Comparison of ENCODE assay signal across 18 cellular contexts in the genomic region with DNA sequence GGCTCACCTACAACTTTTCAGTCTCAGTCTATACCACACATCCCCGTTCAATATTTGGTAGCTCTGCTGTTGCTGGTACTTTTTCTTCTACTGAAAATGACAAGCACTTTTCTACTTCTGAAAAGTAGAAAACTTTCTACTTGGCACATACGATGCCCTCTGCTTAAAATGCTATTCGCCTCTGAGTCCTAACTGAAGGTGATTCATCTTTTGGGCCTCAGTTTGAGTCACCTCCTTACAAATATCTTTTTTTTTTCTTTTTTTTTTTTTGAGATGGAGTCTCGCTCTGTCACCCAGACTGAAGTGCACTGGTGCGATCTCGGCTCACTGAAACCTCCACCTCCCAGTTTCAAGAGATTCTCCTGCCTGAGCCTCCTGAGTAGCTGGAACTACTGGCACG.
A peak's percentile ranks its signal among the peaks of the same experiment; 100 is the strongest.
DNase-seq lines count a peak whose midpoint lies in the region; ATAC-seq and TF ChIP-seq lines count a peak whose summit lies in the region.
"Had no signal": no experiment of that assay in that cellular context is flagged by ENCODE, and none has a peak within 500 bp of the region (broad histone marks: within the 10 kb centered on the region; RNA-seq: fewer than 3 reads in every experiment).

No MANE protein-coding gene starts in this region.

- TF ChIP-seq CTCF in adrenal gland (IDR thresholded peaks at IDR 0.05) (no peak), foreskin fibroblast (IDR thresholded peaks at IDR 0.05; ENCODE audit: low read depth, low read length) (no peak), right atrium auricular region (IDR thresholded peaks at IDR 0.05) (no peak), smooth muscle cell (IDR thresholded peaks at IDR 0.05; ENCODE audit: borderline replicate concordance, insufficient read depth, poor library complexity, severe bottlenecking) (no peak)

- H3K4me1 ChIP-seq in adrenal gland (replicated peaks in 1 of 2) (peaks cover 0 to 5% of the 10 kb centered on the region in 2 donors), right atrium auricular region (no peaks in the 10 kb centered on the region), smooth muscle cell (ENCODE audit: low read depth) (no peaks in the 10 kb centered on the region)
- H3K4me1 ChIP-seq: A549 had no signal

- no peak overlapping the region for H3K4me2 ChIP-seq in smooth muscle cell
- H3K4me2 ChIP-seq: A549 had no signal

- intact Hi-C loops in adrenal gland (cut with DNase I), result no loop called here

- H2AFZ ChIP-seq in smooth muscle cell (ENCODE audit: low read depth), result no peak overlapping the region

- H3K9me3 ChIP-seq in adrenal gland (replicated peaks in 1 of 3) (no peaks in the 10 kb centered on the region), right atrium auricular region (no peaks in the 10 kb centered on the region), smooth muscle cell (replicated peaks; ENCODE audit: low read depth) (no peaks in the 10 kb centered on the region)
- H3K9me3 ChIP-seq: A549 had no signal

- no peak for ATAC-seq in HG02938 (IDR thresholded peaks at IDR 0.05; ENCODE audit: unreplicated experiment)
- no peak for ATAC-seq in HG03159 (IDR thresholded peaks at IDR 0.05; ENCODE audit: unreplicated experiment)
- ATAC-seq: A549 had no signal

- no peaks in the 10 kb centered on the region for H3K79me2 ChIP-seq in smooth muscle cell (ENCODE audit: low read depth)

- no peaks in the 10 kb centered on the region for H3F3A ChIP-seq in smooth muscle cell (ENCODE audit: low read depth)

- DNase-seq in Daoy (ENCODE audit: low read depth) (peak; percentile 13), HT1080 (ENCODE audit: low read depth) (peak; percentile 33), adrenal gland (peak in 2 of 7 donors; percentile 21 to 23), foreskin fibroblast (peak; percentile 4 to 52), right atrium auricular region (ENCODE audit: low spot score) (no peak), smooth muscle cell (lab: John Stamatoyannopoulos, UW; ENCODE audit: unreplicated experiment) (no peak)
- DNase-seq: DMS53; GDM1; GOT3; NCI-H146; NCI-H2107; NCI-H345; NCI-H526 treated with DMSO at 0.1 percent for 48 hours; NK-92 treated with Interleukin-12 subunit alpha and Interleukin-12 subunit beta, amount 100 ng/mL, for 24 hours; OCI-M1 had no signal

- H3K27me3 ChIP-seq in adrenal gland (no peaks in the 10 kb centered on the region), right atrium auricular region (no peaks in the 10 kb centered on the region), smooth muscle cell (ENCODE audit: low read depth) (no peaks in the 10 kb centered on the region)

- H3K27ac ChIP-seq in adrenal gland (peak overlapping the region in 3 of 5 donors; percentile 18 to 31 (median 23)), right atrium auricular region (no peak overlapping the region), smooth muscle cell (ENCODE audit: low read depth) (no peak overlapping the region)
- H3K27ac ChIP-seq: A549 had no signal

- no peak overlapping the region for H3K9ac ChIP-seq in smooth muscle cell (ENCODE audit: low read depth)

- WGBS in adrenal gland, 4 donors, result 57 to 84% (median 65%) methylated on average over 7 of the region's 7 CpGs
- 80% methylated on average over 7 of the region's 7 CpGs for WGBS in smooth muscle cell (ENCODE audit: low lambda C conversion rate)

- H4K20me1 ChIP-seq in smooth muscle cell (ENCODE audit: low read depth), result no peaks in the 10 kb centered on the region

- no peaks in the 10 kb centered on the region for H3K36me3 ChIP-seq in adrenal gland (replicated peaks in 1 of 2)
- H3K36me3 ChIP-seq in right atrium auricular region, result no peaks in the 10 kb centered on the region
- no peaks in the 10 kb centered on the region for H3K36me3 ChIP-seq in smooth muscle cell (ENCODE audit: low read depth)

- peak in 1 of 2 donors; percentile 20 for TF ChIP-seq POLR2A in adrenal gland (IDR thresholded peaks at IDR 0.05)

- H3K4me3 ChIP-seq in adrenal gland (no peak overlapping the region), foreskin fibroblast (ENCODE audit: low read depth in 1 of 2, low read length in 2 of 2) (no peak overlapping the region), right atrium auricular region (no peak overlapping the region), smooth muscle cell (no peak overlapping the region)
- H3K4me3 ChIP-seq: A549 had no signal

Comparison
In these comparisons a context has a peak if more than half of its experiments do, and no peak if none do; other contexts are left out.
1. DNase-seq: peak in Daoy (single experiment), HT1080 (single experiment) and foreskin fibroblast (2 of 2); none in right atrium auricular region (single experiment) and smooth muscle cell (single experiment).
2. H3K27ac ChIP-seq: peak in adrenal gland (3 of 5); none in right atrium auricular region (0 of 2) and smooth muscle cell (single experiment).